In the genomic region with DNA sequence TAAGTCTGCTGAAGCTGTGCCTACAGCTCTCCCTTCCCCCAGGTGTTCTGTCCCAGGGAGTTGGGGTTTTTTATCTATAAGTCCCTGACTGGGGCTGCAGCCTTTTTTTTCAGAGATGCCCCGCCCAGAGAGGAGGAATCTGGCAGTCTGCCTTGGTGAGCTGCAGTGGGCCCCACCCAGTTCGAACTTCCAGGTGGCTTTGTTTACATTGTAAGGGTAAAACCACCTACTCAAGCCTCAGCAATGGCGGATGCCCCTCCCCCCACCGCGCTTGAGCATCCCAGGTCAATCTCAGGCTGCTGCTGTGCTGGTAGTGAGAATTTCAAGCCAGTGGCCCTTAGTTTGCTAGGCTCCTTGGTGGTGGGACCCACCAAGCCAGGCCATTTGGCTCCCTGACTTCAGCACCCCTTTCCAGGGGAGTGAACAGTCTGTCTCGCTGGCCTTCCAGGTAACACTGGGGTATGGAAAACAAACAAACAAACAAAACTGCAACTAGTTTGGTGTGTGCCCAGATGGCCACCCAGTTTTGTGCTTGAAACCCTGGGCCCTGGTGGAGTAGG, we compare ENCODE assay signal across 17 cellular contexts.
DNase-seq lines count a peak whose midpoint lies in the region; ATAC-seq and TF ChIP-seq lines count a peak whose summit lies in the region.
"Had no signal": no experiment of that assay in that cellular context is flagged by ENCODE, and none has a peak within 500 bp of the region (broad histone marks: within the 10 kb centered on the region; RNA-seq: fewer than 3 reads in every experiment).

No MANE protein-coding gene starts in this region.

- no peak overlapping the region for H3K4me3 Mint-ChIP-seq in nephron progenitor cell
- H3K4me3 Mint-ChIP-seq: activated T-cell treated with anti-CD3 and anti-CD28 coated beads, Interleukin-2, amount 50 U/mL, for 24 hours had no signal

- no peak overlapping the region for H3K27ac Mint-ChIP-seq in nephron progenitor cell
- H3K27ac Mint-ChIP-seq: activated T-cell treated with anti-CD3 and anti-CD28 coated beads, Interleukin-2, amount 50 U/mL, for 24 hours had no signal

- H3K27ac ChIP-seq in body of pancreas = no peak overlapping the region
- H3K27ac ChIP-seq in esophagus squamous epithelium = no peak overlapping the region
- H3K27ac ChIP-seq: 22Rv1, gastrocnemius medialis had no signal

- ATAC-seq in body of pancreas (no peak), GM19395 (IDR thresholded peaks at IDR 0.05; ENCODE audit: unreplicated experiment) (no peak)
- ATAC-seq: gastrocnemius medialis, HCT116, left ventricle myocardium superior had no signal

- no peaks in the 10 kb centered on the region for H3K4me1 Mint-ChIP-seq in nephron progenitor cell

- DNase-seq in DMS 273 (lab: John Stamatoyannopoulos, UW; ENCODE audit: unreplicated experiment) = peak; percentile 71
- DNase-seq in DMS 273 treated with DMSO at 0.1 percent for 48 hours (lab: John Stamatoyannopoulos, UW) = no peak
- peak; percentile 93 for DNase-seq in NCI-H2171 (lab: John Stamatoyannopoulos, UW)
- DNase-seq in body of pancreas = peak; percentile 15 to 57 (median 29)
- peak; percentile 27 for DNase-seq in nephron progenitor cell
- no peak for DNase-seq in esophagus squamous epithelium (lab: John Stamatoyannopoulos, UW)
- no peak for DNase-seq in medulla oblongata (ENCODE audit: extremely low spot score)
- DNase-seq: activated T-cell treated with anti-CD3 and anti-CD28 coated beads, Interleukin-2, amount 50 U/mL, for 24 hours; amygdala; gastrocnemius medialis; left ventricle myocardium superior; NCI-H446 treated with DMSO at 0.1 percent for 48 hours; nucleus accumbens; SK-N-SH had no signal

- H3K36me3 Mint-ChIP-seq in nephron progenitor cell (ENCODE audit: low read depth) = no peaks in the 10 kb centered on the region

- no peaks in the 10 kb centered on the region for H3K4me1 ChIP-seq in body of pancreas
- H3K4me1 ChIP-seq in esophagus squamous epithelium = no peaks in the 10 kb centered on the region
- H3K4me1 ChIP-seq: gastrocnemius medialis had no signal

- H3K27me3 Mint-ChIP-seq in nephron progenitor cell (ENCODE audit: low read depth, poor library complexity) = peaks cover 4% of the 10 kb centered on the region
- H3K27me3 Mint-ChIP-seq: activated T-cell treated with anti-CD3 and anti-CD28 coated beads, Interleukin-2, amount 50 U/mL, for 24 hours had no signal

- intact Hi-C loops in body of pancreas (cut with DNase I) (no loop called here), esophagus squamous epithelium (cut with DNase I) (no loop called here)

- no peaks in the 10 kb centered on the region for H3K27me3 ChIP-seq in body of pancreas
- H3K27me3 ChIP-seq in esophagus squamous epithelium = no peaks in the 10 kb centered on the region
- H3K27me3 ChIP-seq: gastrocnemius medialis had no signal

- H3K4me3 ChIP-seq in body of pancreas = no peak overlapping the region
- no peak overlapping the region for H3K4me3 ChIP-seq in esophagus squamous epithelium
- H3K4me3 ChIP-seq: gastrocnemius medialis had no signal

- H3K9me3 ChIP-seq in body of pancreas = no peaks in the 10 kb centered on the region
- no peaks in the 10 kb centered on the region for H3K9me3 ChIP-seq in esophagus squamous epithelium
- H3K9me3 ChIP-seq: gastrocnemius medialis, SK-N-SH had no signal

- H3K36me3 ChIP-seq in body of pancreas (replicated peaks in 1 of 2; ENCODE audit: insufficient read depth in 1 of 2, low read depth in 2 of 2) (no peaks in the 10 kb centered on the region), esophagus squamous epithelium (no peaks in the 10 kb centered on the region)
- H3K36me3 ChIP-seq: gastrocnemius medialis had no signal

- no peak for TF ChIP-seq CTCF in body of pancreas (IDR thresholded peaks at IDR 0.05)
- TF ChIP-seq CTCF in nephron progenitor cell (IDR thresholded peaks at IDR 0.05) = no peak
- no peak for TF ChIP-seq CTCF in esophagus squamous epithelium (IDR thresholded peaks at IDR 0.05)

- TF ChIP-seq POLR2A in body of pancreas (IDR thresholded peaks at IDR 0.05) = no peak
- TF ChIP-seq POLR2A in esophagus squamous epithelium (IDR thresholded peaks at IDR 0.05) = no peak

- 10 to 23% methylated on average over 5 to 6 of the region's 6 CpGs for WGBS in body of pancreas, 2 donors
- 17 to 21% methylated on average over 1 to 2 of the region's 6 CpGs for WGBS in esophagus squamous epithelium, 2 donors

- peaks cover 15% of the 10 kb centered on the region for H3K9me3 Mint-ChIP-seq in nephron progenitor cell

Comparison
In these comparisons a context has a peak if more than half of its experiments do, and no peak if none do; other contexts are left out.
1. DNase-seq: peak in DMS 273 (single experiment), NCI-H2171 (single experiment), body of pancreas (4 of 4) and nephron progenitor cell (single experiment); none in DMS 273 treated with DMSO at 0.1 percent for 48 hours (single experiment), esophagus squamous epithelium (single experiment) and medulla oblongata (single experiment).